2 cellular contexts compared by ENCODE assay signal in the genomic region with DNA sequence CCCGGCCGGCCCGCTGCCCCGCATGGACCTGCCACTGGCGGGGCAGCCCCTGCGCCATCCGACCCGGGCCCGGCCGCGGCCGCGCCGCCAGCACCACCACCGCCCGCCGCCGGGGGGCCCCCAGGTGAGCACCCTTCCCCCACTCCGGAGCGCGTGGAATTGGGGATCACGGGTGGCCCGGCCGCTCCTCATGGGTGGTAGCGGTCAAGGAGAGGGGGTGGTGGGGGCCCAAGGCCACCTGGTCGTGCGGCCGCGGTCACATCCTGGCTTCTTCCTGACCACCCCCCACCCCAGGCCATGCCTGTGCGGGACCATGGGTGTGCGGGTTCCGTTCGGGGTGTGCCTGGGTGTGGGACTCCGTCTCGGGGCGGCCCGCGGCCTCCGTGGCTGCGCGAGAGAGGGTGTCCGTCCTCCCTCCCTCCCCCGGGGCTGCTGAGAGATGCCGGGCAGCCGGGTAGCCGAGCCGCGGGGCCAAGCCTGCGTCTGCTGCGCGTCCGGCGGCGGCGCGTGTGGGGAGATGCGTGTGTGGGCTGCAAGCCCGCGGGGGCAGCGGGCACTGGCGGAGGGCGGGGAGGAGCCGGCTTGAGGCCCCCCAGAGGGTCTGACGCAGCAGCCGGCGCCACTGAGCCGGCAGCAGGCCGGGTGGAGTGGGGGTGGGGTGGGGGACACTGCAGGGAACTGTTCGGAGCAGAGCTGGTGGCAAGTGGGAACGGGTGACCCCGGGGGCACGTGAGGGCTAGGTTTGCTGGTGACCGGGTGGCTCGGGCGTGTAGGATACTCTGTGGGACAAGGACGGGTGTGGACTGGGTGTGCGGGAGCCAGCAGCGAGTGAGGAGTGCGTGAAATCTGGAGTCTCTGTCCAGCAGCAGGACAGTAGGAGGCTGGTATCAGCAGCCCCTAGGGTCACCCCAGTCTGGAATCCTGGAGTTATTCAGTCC.
TF ChIP-seq lines count a peak whose summit lies in the region.

No MANE protein-coding gene starts in this region.

TF ChIP-seq in A549, 52 proteins besides CTCF, POLR2A, EP300 and RAD21:
- TF ChIP-seq ZFP36 (IDR thresholded peaks at IDR 0.05; ENCODE audit: borderline replicate concordance, partially characterized antibody): no peak
- TF ChIP-seq, protein P1, sequence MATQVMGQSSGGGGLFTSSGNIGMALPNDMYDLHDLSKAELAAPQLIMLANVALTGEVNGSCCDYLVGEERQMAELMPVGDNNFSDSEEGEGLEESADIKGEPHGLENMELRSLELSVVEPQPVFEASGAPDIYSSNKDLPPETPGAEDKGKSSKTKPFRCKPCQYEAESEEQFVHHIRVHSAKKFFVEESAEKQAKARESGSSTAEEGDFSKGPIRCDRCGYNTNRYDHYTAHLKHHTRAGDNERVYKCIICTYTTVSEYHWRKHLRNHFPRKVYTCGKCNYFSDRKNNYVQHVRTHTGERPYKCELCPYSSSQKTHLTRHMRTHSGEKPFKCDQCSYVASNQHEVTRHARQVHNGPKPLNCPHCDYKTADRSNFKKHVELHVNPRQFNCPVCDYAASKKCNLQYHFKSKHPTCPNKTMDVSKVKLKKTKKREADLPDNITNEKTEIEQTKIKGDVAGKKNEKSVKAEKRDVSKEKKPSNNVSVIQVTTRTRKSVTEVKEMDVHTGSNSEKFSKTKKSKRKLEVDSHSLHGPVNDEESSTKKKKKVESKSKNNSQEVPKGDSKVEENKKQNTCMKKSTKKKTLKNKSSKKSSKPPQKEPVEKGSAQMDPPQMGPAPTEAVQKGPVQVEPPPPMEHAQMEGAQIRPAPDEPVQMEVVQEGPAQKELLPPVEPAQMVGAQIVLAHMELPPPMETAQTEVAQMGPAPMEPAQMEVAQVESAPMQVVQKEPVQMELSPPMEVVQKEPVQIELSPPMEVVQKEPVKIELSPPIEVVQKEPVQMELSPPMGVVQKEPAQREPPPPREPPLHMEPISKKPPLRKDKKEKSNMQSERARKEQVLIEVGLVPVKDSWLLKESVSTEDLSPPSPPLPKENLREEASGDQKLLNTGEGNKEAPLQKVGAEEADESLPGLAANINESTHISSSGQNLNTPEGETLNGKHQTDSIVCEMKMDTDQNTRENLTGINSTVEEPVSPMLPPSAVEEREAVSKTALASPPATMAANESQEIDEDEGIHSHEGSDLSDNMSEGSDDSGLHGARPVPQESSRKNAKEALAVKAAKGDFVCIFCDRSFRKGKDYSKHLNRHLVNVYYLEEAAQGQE (IDR thresholded peaks at IDR 0.05): peak; percentile 44; the same call in 1 of the 2 replicates
TF ChIP-seq in A549: peak in this region for 1.

TF ChIP-seq in HEK293T, 16 proteins besides CTCF, POLR2A, EP300 and RAD21:
- TF ChIP-seq ARNT (IDR thresholded peaks at IDR 0.05): peak; percentile 40; the same call in 1 of the 2 replicates
- TF ChIP-seq FOXA1 (IDR thresholded peaks at IDR 0.05): no peak
- TF ChIP-seq FOXK2 (IDR thresholded peaks at IDR 0.05): no peak
